8 cellular contexts compared by ENCODE assay signal in the genomic region with DNA sequence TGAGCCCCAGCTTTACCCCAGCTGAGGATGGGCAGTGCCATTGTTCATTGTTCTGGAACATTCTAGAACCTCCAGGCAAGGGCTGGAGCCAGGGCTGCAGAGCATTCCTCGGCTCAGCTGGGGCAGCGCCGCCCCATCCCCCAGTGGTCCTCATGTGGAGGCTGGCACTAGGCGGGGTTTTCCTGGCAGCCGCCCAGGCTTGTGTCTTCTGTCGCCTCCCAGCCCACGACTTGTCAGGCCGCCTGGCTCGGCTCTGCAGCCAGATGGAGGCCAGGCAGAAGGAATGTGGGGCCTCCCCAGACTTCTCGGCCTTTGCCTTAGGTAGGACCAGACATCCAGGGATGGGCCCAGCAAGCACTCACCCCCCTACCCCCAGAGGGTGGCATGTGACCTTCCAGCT. TPM values are rescaled to one million over a fixed set of nuclear protein-coding genes. Genes with fewer than 3 reads are reported as not detected.
DNase-seq lines count a peak whose midpoint lies in the region; ATAC-seq, FAIRE-seq and TF ChIP-seq lines count a peak whose summit lies in the region.

A gene with protein sequence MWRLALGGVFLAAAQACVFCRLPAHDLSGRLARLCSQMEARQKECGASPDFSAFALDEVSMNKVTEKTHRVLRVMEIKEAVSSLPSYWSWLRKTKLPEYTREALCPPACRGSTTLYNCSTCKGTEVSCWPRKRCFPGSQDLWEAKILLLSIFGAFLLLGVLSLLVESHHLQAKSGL (plus strand): TSS at position 104 of the 400 bp plus-strand sequence. CDS start 49 bp downstream, at position 153.

- H3K36me3 ChIP-seq in ascending aorta (no peaks in the 10 kb centered on the region), kidney (ENCODE audit: control insufficient read depth in 1 of 2, insufficient read depth in 2 of 2, low read length in 2 of 2) (no peaks in the 10 kb centered on the region), subcutaneous abdominal adipose tissue (ENCODE audit: control insufficient read depth in 5 of 5, insufficient read depth in 5 of 5, low read length in 5 of 5) (no peaks in the 10 kb centered on the region)

- no peaks in the 10 kb centered on the region for H3K27me3 Mint-ChIP-seq in T-helper 1 cell treated with Interleukin-12 subunit alpha and Interleukin-12 subunit beta and Interleukin-4 antibody, amounts not matched to agents 30 μg/mL and 1 μg/mL, for 36 hours (ENCODE audit: low read depth)

- peak within 1 kb of the TSS in 1 of 2 donors; percentile 43 for H3K9ac ChIP-seq in kidney (ENCODE audit: low read length in 2 of 2)
- H3K9ac ChIP-seq in subcutaneous abdominal adipose tissue (ENCODE audit: low read length in 5 of 5): peak within 1 kb of the TSS in 3 of 5 donors; percentile 19 to 51 (median 29)

- FAIRE-seq in kidney (lab: Jason Lieb, UNC): no peak

- H3K4me3 ChIP-seq in ascending aorta: peak within 1 kb of the TSS in 1 of 2 donors; percentile 98
- no peak within 1 kb of the TSS for H3K4me3 ChIP-seq in kidney (ENCODE audit: low read length in 2 of 2)
- H3K4me3 ChIP-seq in subcutaneous abdominal adipose tissue (ENCODE audit: low read depth in 1 of 5, low read length in 5 of 5): no peak within 1 kb of the TSS

- DNase-seq in T-helper 1 cell (no peak), ascending aorta (ENCODE audit: low spot score in 2 of 2) (no peak), kidney (peak; percentile 78), activated gamma-delta T cell treated with Interleukin-2 at 50 U/mL for 16 hours (no peak), NCI-H510A treated with DMSO at 0.1 percent for 48 hours (lab: John Stamatoyannopoulos, UW) (no peak)

- intact Hi-C loops in ascending aorta (cut with DNase I): no loop called here
- intact Hi-C loops in kidney (cut with DNase I): no loop called here

- ATAC-seq in HG03565 (IDR thresholded peaks at IDR 0.05; ENCODE audit: unreplicated experiment): no peak

- H3K27ac Mint-ChIP-seq in T-helper 1 cell treated with Interleukin-12 subunit alpha and Interleukin-12 subunit beta and Interleukin-4 antibody, amounts not matched to agents 30 μg/mL and 1 μg/mL, for 36 hours: peak within 1 kb of the TSS; percentile 86

- H3K27me3 ChIP-seq in ascending aorta (no peaks in the 10 kb centered on the region), subcutaneous abdominal adipose tissue (ENCODE audit: control insufficient read depth in 5 of 5, insufficient read depth in 4 of 5, low read length in 5 of 5) (no peaks in the 10 kb centered on the region)

- TF ChIP-seq CTCF in ascending aorta (IDR thresholded peaks at IDR 0.05): no peak
- TF ChIP-seq CTCF in kidney (IDR thresholded peaks at IDR 0.05; ENCODE audit: borderline replicate concordance, extremely low read depth, insufficient read depth): no peak

- H3K36me3 Mint-ChIP-seq in T-helper 1 cell treated with Interleukin-12 subunit alpha and Interleukin-12 subunit beta and Interleukin-4 antibody, amounts not matched to agents 30 μg/mL and 1 μg/mL, for 36 hours (ENCODE audit: low read depth): peaks cover 11% of the 10 kb centered on the region

- H3K4me1 ChIP-seq in ascending aorta (peaks cover 11 to 27% of the 10 kb centered on the region in 2 donors), kidney (ENCODE audit: control insufficient read depth in 1 of 2, insufficient read depth in 1 of 2, low read depth in 1 of 2, low read length in 2 of 2) (peaks cover 9 to 20% of the 10 kb centered on the region in 2 donors), subcutaneous abdominal adipose tissue (ENCODE audit: control insufficient read depth in 5 of 5, insufficient read depth in 5 of 5, low read length in 5 of 5) (peaks cover 3 to 48% (median 40%) of the 10 kb centered on the region in 5 donors)

- peaks cover 33% of the 10 kb centered on the region for H3K4me1 Mint-ChIP-seq in T-helper 1 cell treated with Interleukin-12 subunit alpha and Interleukin-12 subunit beta and Interleukin-4 antibody, amounts not matched to agents 30 μg/mL and 1 μg/mL, for 36 hours (ENCODE audit: low read depth)

- no peaks in the 10 kb centered on the region for H3K9me3 ChIP-seq in ascending aorta
- no peaks in the 10 kb centered on the region for H3K9me3 ChIP-seq in kidney (ENCODE audit: control insufficient read depth in 1 of 2, low read length in 2 of 2)
- H3K9me3 ChIP-seq in subcutaneous abdominal adipose tissue (ENCODE audit: control insufficient read depth in 5 of 5, low read length in 5 of 5): no peaks in the 10 kb centered on the region

- peak within 1 kb of the TSS; percentile 41 for H3K4me3 Mint-ChIP-seq in T-helper 1 cell treated with Interleukin-12 subunit alpha and Interleukin-12 subunit beta and Interleukin-4 antibody, amounts not matched to agents 30 μg/mL and 1 μg/mL, for 36 hours

- peak within 1 kb of the TSS; percentile 4 to 24 for H3K27ac ChIP-seq in ascending aorta
- peak within 1 kb of the TSS in 1 of 2 donors; percentile 9 for H3K27ac ChIP-seq in kidney (ENCODE audit: low read depth in 2 of 2, low read length in 2 of 2)
- peak within 1 kb of the TSS; percentile 98 for H3K27ac ChIP-seq in subcutaneous abdominal adipose tissue (ENCODE audit: low read depth, low read length)

- H3K9me3 Mint-ChIP-seq in T-helper 1 cell treated with Interleukin-12 subunit alpha and Interleukin-12 subunit beta and Interleukin-4 antibody, amounts not matched to agents 30 μg/mL and 1 μg/mL, for 36 hours: no peaks in the 10 kb centered on the region

RNA-seq across cellular contexts. Expression of the gene that starts here (rescaled TPM):
- total RNA-seq in ascending aorta (not detected), kidney (not detected)
- not detected for polyA plus RNA-seq in kidney (ENCODE audit: insufficient read depth, low read depth, low replicate concordance)

Comparison
In these comparisons a context has a peak if more than half of its experiments do, and no peak if none do; other contexts are left out.
1. Peak in DNase-seq in kidney; RNA of the gene not detected or under 1 TPM.